In the genomic region with DNA sequence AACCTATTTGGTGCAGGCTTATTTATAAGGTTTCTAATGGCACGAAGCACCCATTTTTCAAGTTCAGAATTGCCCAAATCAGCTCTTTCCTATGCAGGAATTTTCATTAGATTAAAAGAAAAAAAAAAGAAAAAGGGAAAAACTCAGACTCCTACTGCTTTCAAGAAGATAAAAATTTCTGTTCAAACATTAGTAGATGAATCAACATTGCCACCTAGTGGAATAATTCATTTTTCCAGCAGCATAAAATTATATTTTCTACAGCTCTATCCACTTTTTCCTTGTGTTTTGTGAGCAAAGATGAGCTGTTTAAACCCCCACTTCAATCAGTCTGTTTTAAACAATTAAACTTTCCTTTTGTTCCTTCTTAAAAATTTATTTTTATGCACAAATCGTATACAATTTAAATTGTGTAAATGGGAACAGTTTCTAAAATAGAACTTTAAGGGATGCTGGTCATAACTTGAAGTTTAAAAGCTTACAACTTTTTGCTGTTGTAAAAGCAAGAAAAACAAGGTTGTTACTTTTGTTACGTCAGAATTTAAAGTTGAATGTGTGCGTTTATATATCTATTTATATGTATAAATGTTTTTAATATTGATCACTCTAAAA, we compare ENCODE assay signal across 8 cellular contexts.
DNase-seq lines count a peak whose midpoint lies in the region; FAIRE-seq and TF ChIP-seq lines count a peak whose summit lies in the region.

No MANE protein-coding gene starts in this region.

- no peak overlapping the region for H3K9ac ChIP-seq in endothelial cell of umbilical vein (replicated peaks; ENCODE audit: extremely low read depth, insufficient read depth, low read length)

- H4K20me1 ChIP-seq in endothelial cell of umbilical vein (replicated peaks; ENCODE audit: control insufficient read depth, extremely low read depth, insufficient read depth, low read length): no peaks in the 10 kb centered on the region

- H3K27me3 Mint-ChIP-seq in progenitor cell of endocrine pancreas: peaks cover 18% of the 10 kb centered on the region

- BruUV-seq in endothelial cell of umbilical vein (replicated peaks; lab: Mats Ljungman, UMichigan): no TSS peak

- H3K4me1 ChIP-seq in endothelial cell of umbilical vein (ENCODE audit: control insufficient read depth, extremely low read depth, insufficient read depth, low read length): no peaks in the 10 kb centered on the region

- H3K9me3 Mint-ChIP-seq in progenitor cell of endocrine pancreas (ENCODE audit: low read depth): no peaks in the 10 kb centered on the region

- no peak overlapping the region for H3K4me2 ChIP-seq in endothelial cell of umbilical vein (ENCODE audit: insufficient read depth, low read length)

- no peaks in the 10 kb centered on the region for H3K36me3 ChIP-seq in endothelial cell of umbilical vein (ENCODE audit: control insufficient read depth in 2 of 2, extremely low read depth in 1 of 2, insufficient read depth in 2 of 2, low read length in 2 of 2)

- DNase-seq in ACHN (peak; percentile 38), GM19239 (ENCODE audit: insufficient read length, low spot score) (no peak), NCI-H460 (ENCODE audit: extremely low read depth, low read depth) (peak; percentile 12), endothelial cell of umbilical vein (ENCODE audit: low read depth, low spot score) (peak; percentile 14), progenitor cell of endocrine pancreas (ENCODE audit: low spot score, unreplicated experiment) (no peak), HCEC 1CT (no peak), GM19240 (ENCODE audit: insufficient read length, low spot score) (no peak)
- DNase-seq in activated CD4-positive, alpha-beta T cell treated with anti-CD3 and anti-CD28 coated beads for 1 hour: no peak

- intact Hi-C loops in endothelial cell of umbilical vein (cut with micrococcal nuclease): no loop called here

- no peaks in the 10 kb centered on the region for H3K27me3 ChIP-seq in endothelial cell of umbilical vein (ENCODE audit: control insufficient read depth in 2 of 2, insufficient read depth in 2 of 2, low read length in 2 of 2)

- H3K9me3 ChIP-seq in endothelial cell of umbilical vein (replicated peaks; ENCODE audit: control insufficient read depth, insufficient read depth, low read length): no peaks in the 10 kb centered on the region

- no peak overlapping the region for H2AFZ ChIP-seq in endothelial cell of umbilical vein (ENCODE audit: low read depth, low read length)

- H3K4me3 Mint-ChIP-seq in progenitor cell of endocrine pancreas (ENCODE audit: low read depth): no peak overlapping the region

- POLR2A ChIA-PET in endothelial cell of umbilical vein (lab: Charles Lee): no interaction called here

- no peak overlapping the region for H3K4me3 ChIP-seq in endothelial cell of umbilical vein (replicated peaks in 1 of 3; ENCODE audit: insufficient read depth in 1 of 3, low read depth in 1 of 3, low read length in 3 of 3)

- no peak overlapping the region for H3K27ac ChIP-seq in endothelial cell of umbilical vein (ENCODE audit: insufficient read depth, low read depth, low read length)

- FAIRE-seq in GM19239 (lab: Jason Lieb, UNC) (peak; percentile 83), endothelial cell of umbilical vein (lab: Jason Lieb, UNC) (peak; percentile 62)

- H3K9me1 ChIP-seq in endothelial cell of umbilical vein (replicated peaks; ENCODE audit: control insufficient read depth, extremely low read depth, insufficient read depth, low read length): no peaks in the 10 kb centered on the region

- in situ Hi-C loops in ACHN (cut with HindIII; ENCODE audit: low pct_ligation_motif_present, low pct_unique_long_range_greater_than_20kb, low sequenced_read_pairs): no loop called here

- TF ChIP-seq POLR2A in endothelial cell of umbilical vein (IDR thresholded peaks at IDR 0.05; ENCODE audit: low read depth, low read length): no peak

- H3K4me1 Mint-ChIP-seq in progenitor cell of endocrine pancreas (ENCODE audit: low read depth): peaks cover 11% of the 10 kb centered on the region

- TF ChIP-seq CTCF in endothelial cell of umbilical vein (IDR thresholded peaks at IDR 0.05; ENCODE audit: extremely low read depth in 1 of 2, insufficient read depth in 1 of 2, low read depth in 1 of 2, low read length in 2 of 2) (peak in 1 of 2 donors; percentile 16), progenitor cell of endocrine pancreas (IDR thresholded peaks at IDR 0.05; ENCODE audit: unreplicated experiment) (peak; percentile 74)

- dilution Hi-C loops in endothelial cell of umbilical vein (cut with MboI; ENCODE audit: extremely low pct_ligation_motif_present, low sequenced_read_pairs): no loop called here

- H3K79me2 ChIP-seq in endothelial cell of umbilical vein (ENCODE audit: control insufficient read depth, insufficient read depth, low read length): no peaks in the 10 kb centered on the region

- no peaks in the 10 kb centered on the region for H3K36me3 Mint-ChIP-seq in progenitor cell of endocrine pancreas (ENCODE audit: insufficient read depth)

- H3K27ac Mint-ChIP-seq in progenitor cell of endocrine pancreas: no peak overlapping the region

- CTCF ChIA-PET in endothelial cell of umbilical vein (lab: Charles Lee): no interaction called here

TF ChIP-seq in endothelial cell of umbilical vein, 7 proteins besides CTCF, POLR2A, EP300 and RAD21:
- no peak for TF ChIP-seq EZH2 (IDR thresholded peaks at IDR 0.05; ENCODE audit: borderline replicate concordance, low read depth, low read length, severe bottlenecking)
TF ChIP-seq in endothelial cell of umbilical vein: peak in this region for 0.

Comparison
In these comparisons a context has a peak if more than half of its experiments do, and no peak if none do; other contexts are left out.
1. DNase-seq: peak in ACHN (single experiment), NCI-H460 (single experiment) and endothelial cell of umbilical vein (single experiment); none in GM19239 (single experiment), progenitor cell of endocrine pancreas (single experiment), activated CD4-positive, alpha-beta T cell treated with anti-CD3 and anti-CD28 coated beads for 1 hour (single experiment), HCEC 1CT (single experiment) and GM19240 (single experiment).